ENCODE assay signal across 1 cellular context in the genomic region with DNA sequence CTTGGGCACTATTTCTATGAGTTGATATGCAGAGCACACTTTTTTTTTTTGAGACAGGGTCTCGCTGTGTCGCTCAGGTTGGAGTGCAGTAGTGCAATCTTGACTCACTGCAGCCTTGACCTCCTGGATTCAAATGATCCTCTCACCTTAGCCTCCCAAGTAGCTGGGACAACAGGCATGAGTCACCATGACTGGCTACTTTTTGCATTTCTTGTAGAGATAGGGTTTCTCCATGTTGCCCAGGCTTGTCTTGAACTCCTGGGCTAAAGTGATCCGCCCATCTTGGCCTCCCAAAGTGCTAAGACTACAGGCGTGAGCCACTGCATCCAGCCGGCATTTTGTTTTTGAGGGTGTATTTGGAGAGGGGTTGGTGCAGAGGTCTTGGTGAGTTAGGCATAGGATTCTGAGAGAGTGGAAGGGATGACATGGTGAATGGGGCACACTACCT.
TF ChIP-seq lines count a peak whose summit lies in the region.

No MANE protein-coding gene starts in this region.

TF ChIP-seq in K562, 482 proteins besides CTCF, POLR2A, EP300 and RAD21 (continued from another document and continues in another):
- TF ChIP-seq, protein P1, sequence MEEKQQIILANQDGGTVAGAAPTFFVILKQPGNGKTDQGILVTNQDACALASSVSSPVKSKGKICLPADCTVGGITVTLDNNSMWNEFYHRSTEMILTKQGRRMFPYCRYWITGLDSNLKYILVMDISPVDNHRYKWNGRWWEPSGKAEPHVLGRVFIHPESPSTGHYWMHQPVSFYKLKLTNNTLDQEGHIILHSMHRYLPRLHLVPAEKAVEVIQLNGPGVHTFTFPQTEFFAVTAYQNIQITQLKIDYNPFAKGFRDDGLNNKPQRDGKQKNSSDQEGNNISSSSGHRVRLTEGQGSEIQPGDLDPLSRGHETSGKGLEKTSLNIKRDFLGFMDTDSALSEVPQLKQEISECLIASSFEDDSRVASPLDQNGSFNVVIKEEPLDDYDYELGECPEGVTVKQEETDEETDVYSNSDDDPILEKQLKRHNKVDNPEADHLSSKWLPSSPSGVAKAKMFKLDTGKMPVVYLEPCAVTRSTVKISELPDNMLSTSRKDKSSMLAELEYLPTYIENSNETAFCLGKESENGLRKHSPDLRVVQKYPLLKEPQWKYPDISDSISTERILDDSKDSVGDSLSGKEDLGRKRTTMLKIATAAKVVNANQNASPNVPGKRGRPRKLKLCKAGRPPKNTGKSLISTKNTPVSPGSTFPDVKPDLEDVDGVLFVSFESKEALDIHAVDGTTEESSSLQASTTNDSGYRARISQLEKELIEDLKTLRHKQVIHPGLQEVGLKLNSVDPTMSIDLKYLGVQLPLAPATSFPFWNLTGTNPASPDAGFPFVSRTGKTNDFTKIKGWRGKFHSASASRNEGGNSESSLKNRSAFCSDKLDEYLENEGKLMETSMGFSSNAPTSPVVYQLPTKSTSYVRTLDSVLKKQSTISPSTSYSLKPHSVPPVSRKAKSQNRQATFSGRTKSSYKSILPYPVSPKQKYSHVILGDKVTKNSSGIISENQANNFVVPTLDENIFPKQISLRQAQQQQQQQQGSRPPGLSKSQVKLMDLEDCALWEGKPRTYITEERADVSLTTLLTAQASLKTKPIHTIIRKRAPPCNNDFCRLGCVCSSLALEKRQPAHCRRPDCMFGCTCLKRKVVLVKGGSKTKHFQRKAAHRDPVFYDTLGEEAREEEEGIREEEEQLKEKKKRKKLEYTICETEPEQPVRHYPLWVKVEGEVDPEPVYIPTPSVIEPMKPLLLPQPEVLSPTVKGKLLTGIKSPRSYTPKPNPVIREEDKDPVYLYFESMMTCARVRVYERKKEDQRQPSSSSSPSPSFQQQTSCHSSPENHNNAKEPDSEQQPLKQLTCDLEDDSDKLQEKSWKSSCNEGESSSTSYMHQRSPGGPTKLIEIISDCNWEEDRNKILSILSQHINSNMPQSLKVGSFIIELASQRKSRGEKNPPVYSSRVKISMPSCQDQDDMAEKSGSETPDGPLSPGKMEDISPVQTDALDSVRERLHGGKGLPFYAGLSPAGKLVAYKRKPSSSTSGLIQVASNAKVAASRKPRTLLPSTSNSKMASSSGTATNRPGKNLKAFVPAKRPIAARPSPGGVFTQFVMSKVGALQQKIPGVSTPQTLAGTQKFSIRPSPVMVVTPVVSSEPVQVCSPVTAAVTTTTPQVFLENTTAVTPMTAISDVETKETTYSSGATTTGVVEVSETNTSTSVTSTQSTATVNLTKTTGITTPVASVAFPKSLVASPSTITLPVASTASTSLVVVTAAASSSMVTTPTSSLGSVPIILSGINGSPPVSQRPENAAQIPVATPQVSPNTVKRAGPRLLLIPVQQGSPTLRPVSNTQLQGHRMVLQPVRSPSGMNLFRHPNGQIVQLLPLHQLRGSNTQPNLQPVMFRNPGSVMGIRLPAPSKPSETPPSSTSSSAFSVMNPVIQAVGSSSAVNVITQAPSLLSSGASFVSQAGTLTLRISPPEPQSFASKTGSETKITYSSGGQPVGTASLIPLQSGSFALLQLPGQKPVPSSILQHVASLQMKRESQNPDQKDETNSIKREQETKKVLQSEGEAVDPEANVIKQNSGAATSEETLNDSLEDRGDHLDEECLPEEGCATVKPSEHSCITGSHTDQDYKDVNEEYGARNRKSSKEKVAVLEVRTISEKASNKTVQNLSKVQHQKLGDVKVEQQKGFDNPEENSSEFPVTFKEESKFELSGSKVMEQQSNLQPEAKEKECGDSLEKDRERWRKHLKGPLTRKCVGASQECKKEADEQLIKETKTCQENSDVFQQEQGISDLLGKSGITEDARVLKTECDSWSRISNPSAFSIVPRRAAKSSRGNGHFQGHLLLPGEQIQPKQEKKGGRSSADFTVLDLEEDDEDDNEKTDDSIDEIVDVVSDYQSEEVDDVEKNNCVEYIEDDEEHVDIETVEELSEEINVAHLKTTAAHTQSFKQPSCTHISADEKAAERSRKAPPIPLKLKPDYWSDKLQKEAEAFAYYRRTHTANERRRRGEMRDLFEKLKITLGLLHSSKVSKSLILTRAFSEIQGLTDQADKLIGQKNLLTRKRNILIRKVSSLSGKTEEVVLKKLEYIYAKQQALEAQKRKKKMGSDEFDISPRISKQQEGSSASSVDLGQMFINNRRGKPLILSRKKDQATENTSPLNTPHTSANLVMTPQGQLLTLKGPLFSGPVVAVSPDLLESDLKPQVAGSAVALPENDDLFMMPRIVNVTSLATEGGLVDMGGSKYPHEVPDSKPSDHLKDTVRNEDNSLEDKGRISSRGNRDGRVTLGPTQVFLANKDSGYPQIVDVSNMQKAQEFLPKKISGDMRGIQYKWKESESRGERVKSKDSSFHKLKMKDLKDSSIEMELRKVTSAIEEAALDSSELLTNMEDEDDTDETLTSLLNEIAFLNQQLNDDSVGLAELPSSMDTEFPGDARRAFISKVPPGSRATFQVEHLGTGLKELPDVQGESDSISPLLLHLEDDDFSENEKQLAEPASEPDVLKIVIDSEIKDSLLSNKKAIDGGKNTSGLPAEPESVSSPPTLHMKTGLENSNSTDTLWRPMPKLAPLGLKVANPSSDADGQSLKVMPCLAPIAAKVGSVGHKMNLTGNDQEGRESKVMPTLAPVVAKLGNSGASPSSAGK (IDR thresholded peaks at IDR 0.05) = 0 out of 2 replicates have a peak, but pooled peaks have one; percentile 50
- TF ChIP-seq, protein P2, sequence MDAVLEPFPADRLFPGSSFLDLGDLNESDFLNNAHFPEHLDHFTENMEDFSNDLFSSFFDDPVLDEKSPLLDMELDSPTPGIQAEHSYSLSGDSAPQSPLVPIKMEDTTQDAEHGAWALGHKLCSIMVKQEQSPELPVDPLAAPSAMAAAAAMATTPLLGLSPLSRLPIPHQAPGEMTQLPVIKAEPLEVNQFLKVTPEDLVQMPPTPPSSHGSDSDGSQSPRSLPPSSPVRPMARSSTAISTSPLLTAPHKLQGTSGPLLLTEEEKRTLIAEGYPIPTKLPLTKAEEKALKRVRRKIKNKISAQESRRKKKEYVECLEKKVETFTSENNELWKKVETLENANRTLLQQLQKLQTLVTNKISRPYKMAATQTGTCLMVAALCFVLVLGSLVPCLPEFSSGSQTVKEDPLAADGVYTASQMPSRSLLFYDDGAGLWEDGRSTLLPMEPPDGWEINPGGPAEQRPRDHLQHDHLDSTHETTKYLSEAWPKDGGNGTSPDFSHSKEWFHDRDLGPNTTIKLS (IDR thresholded peaks at IDR 0.05; ENCODE audit: borderline replicate concordance, low read depth) = peak; percentile 39; the same call in 1 of the 2 replicates
- no peak for TF ChIP-seq THRAP3 (IDR thresholded peaks at IDR 0.05; ENCODE audit: borderline replicate concordance)
- TF ChIP-seq PTRF (tag; IDR thresholded peaks at IDR 0.05) = 0 out of 2 replicates have a peak, but pooled peaks have one; percentile 55
- no peak for TF ChIP-seq NR0B1 (IDR thresholded peaks at IDR 0.05; ENCODE audit: partially characterized antibody)
- TF ChIP-seq CHD7 (IDR thresholded peaks at IDR 0.05; ENCODE audit: low read depth, low read length) = no peak
- TF ChIP-seq ARNT (IDR thresholded peaks at IDR 0.05) = peak in 1 of 2 experiments; percentile 83; a peak in 1 of 4 replicates
- no peak for TF ChIP-seq ELK3 (CRISPR knock-in tag; IDR thresholded peaks at IDR 0.05)
- TF ChIP-seq E4F1 (CRISPR knock-in tag; IDR thresholded peaks at IDR 0.05; ENCODE audit: borderline replicate concordance) = no peak
- no peak for TF ChIP-seq GABPB1 (CRISPR knock-in tag; IDR thresholded peaks at IDR 0.05)
